ENCODE assay signal across 9 cellular contexts in the genomic region with DNA sequence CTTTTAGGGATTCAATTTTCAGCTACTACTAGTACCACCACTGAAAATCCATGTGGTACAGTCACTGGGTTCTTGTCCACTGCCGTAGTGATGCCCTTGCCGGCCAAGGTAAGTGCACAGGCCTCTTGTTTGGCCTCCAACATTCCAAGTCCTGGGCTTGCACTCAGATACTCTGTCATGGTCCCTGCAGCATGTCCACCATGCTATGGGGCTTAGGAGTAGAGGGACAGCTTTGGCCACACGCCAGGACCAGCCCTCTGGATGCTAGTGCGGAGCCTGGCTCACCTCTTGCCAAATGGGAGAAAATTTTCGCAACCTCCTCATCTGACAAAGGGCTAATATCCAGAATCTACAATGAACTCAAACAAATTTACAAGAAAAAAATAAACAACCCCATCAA.
"Had no signal": no experiment of that assay in that cellular context is flagged by ENCODE, and none has a peak within 500 bp of the region (broad histone marks: within the 10 kb centered on the region; RNA-seq: fewer than 3 reads in every experiment).

No MANE protein-coding gene starts in this region.

- ATAC-seq: GM23338, HCT116 had no signal

- H3K9me3 ChIP-seq: HAP-1 had no signal

- H3K27ac ChIP-seq: GM23248 had no signal

- H3K9ac ChIP-seq: GM23248 had no signal

- H2AFZ ChIP-seq: GM23248, GM23338 had no signal

- H3K4me2 ChIP-seq: GM23338 had no signal

- H3K36me3 ChIP-seq: HAP-1 had no signal

- H3K4me3 ChIP-seq: GM23248, GM23338, HAP-1 had no signal

- DNase-seq: GM23248, GOT3, H7, H9, HCEC 1CT, HFFc6 had no signal
